Comparison of ENCODE assay signal across 1 cellular context in the genomic region with DNA sequence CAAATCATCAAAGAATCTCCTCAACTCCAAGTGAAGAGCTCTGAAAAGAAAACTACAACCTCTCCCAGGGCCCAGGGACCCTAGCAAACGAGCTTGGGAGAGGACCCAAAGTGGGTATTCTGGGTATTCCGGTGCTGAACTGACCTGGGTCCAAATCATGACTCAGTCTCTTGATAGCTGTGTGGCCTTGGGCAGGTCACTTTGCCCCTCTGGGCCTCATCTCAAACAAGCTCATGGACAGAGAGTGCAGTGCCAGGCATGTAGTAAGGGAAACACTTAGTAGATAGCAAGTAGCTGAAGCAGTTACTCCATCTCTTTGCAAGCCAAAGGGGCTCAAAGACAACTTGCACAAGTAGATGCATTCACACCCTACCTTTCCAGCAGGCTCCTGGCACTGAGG.
TF ChIP-seq lines count a peak whose summit lies in the region.

No MANE protein-coding gene starts in this region.

TF ChIP-seq in HepG2, 621 proteins besides CTCF, POLR2A, EP300 and RAD21 (continued from another document):
- TF ChIP-seq, protein P1, sequence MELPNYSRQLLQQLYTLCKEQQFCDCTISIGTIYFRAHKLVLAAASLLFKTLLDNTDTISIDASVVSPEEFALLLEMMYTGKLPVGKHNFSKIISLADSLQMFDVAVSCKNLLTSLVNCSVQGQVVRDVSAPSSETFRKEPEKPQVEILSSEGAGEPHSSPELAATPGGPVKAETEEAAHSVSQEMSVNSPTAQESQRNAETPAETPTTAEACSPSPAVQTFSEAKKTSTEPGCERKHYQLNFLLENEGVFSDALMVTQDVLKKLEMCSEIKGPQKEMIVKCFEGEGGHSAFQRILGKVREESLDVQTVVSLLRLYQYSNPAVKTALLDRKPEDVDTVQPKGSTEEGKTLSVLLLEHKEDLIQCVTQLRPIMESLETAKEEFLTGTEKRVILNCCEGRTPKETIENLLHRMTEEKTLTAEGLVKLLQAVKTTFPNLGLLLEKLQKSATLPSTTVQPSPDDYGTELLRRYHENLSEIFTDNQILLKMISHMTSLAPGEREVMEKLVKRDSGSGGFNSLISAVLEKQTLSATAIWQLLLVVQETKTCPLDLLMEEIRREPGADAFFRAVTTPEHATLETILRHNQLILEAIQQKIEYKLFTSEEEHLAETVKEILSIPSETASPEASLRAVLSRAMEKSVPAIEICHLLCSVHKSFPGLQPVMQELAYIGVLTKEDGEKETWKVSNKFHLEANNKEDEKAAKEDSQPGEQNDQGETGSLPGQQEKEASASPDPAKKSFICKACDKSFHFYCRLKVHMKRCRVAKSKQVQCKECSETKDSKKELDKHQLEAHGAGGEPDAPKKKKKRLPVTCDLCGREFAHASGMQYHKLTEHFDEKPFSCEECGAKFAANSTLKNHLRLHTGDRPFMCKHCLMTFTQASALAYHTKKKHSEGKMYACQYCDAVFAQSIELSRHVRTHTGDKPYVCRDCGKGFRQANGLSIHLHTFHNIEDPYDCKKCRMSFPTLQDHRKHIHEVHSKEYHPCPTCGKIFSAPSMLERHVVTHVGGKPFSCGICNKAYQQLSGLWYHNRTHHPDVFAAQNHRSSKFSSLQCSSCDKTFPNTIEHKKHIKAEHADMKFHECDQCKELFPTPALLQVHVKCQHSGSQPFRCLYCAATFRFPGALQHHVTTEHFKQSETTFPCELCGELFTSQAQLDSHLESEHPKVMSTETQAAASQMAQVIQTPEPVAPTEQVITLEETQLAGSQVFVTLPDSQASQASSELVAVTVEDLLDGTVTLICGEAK (IDR thresholded peaks at IDR 0.05): no peak
- TF ChIP-seq, protein P1 (CRISPR knock-in tag; IDR thresholded peaks at IDR 0.05): no peak
- no peak for TF ChIP-seq RNF2 (conservative IDR thresholded peaks at IDR 0.05; ENCODE audit: low read depth)
- no peak for TF ChIP-seq ZNF775 (CRISPR knock-in tag; IDR thresholded peaks at IDR 0.05; ENCODE audit: borderline replicate concordance)
- no peak for TF ChIP-seq STAT5B (CRISPR knock-in tag; IDR thresholded peaks at IDR 0.05)
- TF ChIP-seq CHD4 (IDR thresholded peaks at IDR 0.05; ENCODE audit: borderline replicate concordance, low read length): no peak
- TF ChIP-seq ZNF780A (CRISPR knock-in tag; IDR thresholded peaks at IDR 0.05): no peak
TF ChIP-seq in HepG2: peak in this region for 11.
